21 cellular contexts compared by ENCODE assay signal in the genomic region with DNA sequence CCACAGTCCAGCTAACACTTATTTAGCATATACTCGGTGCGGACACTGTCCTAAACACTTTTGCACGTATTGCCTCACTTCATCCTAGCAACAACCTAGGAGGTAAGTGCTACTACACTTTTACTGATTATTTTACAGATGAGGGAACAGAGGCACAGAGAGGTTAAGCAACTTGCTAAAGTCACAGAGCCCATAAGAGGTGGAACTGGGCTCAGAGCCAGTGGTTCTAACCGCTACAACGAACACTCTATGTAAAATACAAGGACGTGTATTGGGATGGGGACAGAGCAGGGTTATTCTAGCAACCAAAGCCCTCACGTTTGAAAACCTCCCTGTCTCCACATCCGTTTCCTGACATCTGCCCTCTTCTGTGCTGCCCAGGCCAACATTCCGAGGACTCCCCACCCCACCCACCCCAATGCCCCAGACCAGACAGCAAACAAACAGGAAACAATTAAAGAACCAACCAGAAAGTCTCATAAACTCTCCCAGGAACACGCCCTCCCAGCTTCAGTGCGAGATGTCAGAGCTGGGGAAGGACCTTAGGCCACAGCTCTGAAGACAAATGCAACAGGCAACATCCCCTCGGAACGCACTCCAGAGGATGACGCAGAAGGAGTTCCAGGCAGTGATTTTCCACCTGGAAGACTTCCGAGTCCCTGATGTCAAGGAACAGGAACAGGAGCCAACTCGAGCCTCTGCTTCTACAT. TPM values are rescaled to one million over a fixed set of nuclear protein-coding genes. Genes with fewer than 3 reads are reported as not detected.
A peak's percentile ranks its signal among the peaks of the same experiment; 100 is the strongest.
DNase-seq lines count a peak whose midpoint lies in the region; ATAC-seq and TF ChIP-seq lines count a peak whose summit lies in the region.
"Had no signal": no experiment of that assay in that cellular context is flagged by ENCODE, and none has a peak within 500 bp of the region (broad histone marks: within the 10 kb centered on the region; RNA-seq: fewer than 3 reads in every experiment).

No MANE protein-coding gene starts in this region.

- peaks cover 18% of the 10 kb centered on the region for H3K4me1 Mint-ChIP-seq in neural progenitor cell
- no peaks in the 10 kb centered on the region for H3K4me1 Mint-ChIP-seq in activated CD4-positive, alpha-beta T cell treated with anti-CD3 and anti-CD28 coated beads for 36 hours
- H3K4me1 Mint-ChIP-seq: activated CD4-positive, alpha-beta T cell treated with anti-CD3 and anti-CD28 coated beads, Interleukin-2, amount 10 ng/mL, durations not matched to agents 24 days and 14 days; memory B cell had no signal

- no peaks in the 10 kb centered on the region for H3K79me2 ChIP-seq in Loucy (ENCODE audit: insufficient read depth, low read length)
- no peaks in the 10 kb centered on the region for H3K79me2 ChIP-seq in neural progenitor cell (ENCODE audit: low read depth)

- H3K4me3 ChIP-seq in Loucy (ENCODE audit: low read length, poor library complexity, severe bottlenecking) (peak overlapping the region; percentile 48), neural progenitor cell (no peak overlapping the region)
- H3K4me3 ChIP-seq: breast epithelium, gastrocnemius medialis had no signal

- H3K27me3 ChIP-seq in Loucy (ENCODE audit: insufficient read depth, low read length, poor library complexity, severe bottlenecking) (no peaks in the 10 kb centered on the region), neural progenitor cell (no peaks in the 10 kb centered on the region)
- H3K27me3 ChIP-seq: breast epithelium, gastrocnemius medialis had no signal

- no peak for ATAC-seq in GM19397 (IDR thresholded peaks at IDR 0.05; ENCODE audit: unreplicated experiment)
- ATAC-seq in HG03354 (IDR thresholded peaks at IDR 0.05; ENCODE audit: poor library complexity, severe bottlenecking, unreplicated experiment) = no peak
- ATAC-seq in activated CD4-positive, alpha-beta T cell treated with anti-CD3 and anti-CD28 coated beads for 36 hours = no peak
- ATAC-seq: gastrocnemius medialis had no signal

- H4K20me1 ChIP-seq in Loucy (ENCODE audit: insufficient read depth, low read length, poor library complexity, severe bottlenecking) (no peaks in the 10 kb centered on the region), neural progenitor cell (ENCODE audit: low read depth) (no peaks in the 10 kb centered on the region)

- H3K9me3 Mint-ChIP-seq in neural progenitor cell = peaks cover 4% of the 10 kb centered on the region
- no peaks in the 10 kb centered on the region for H3K9me3 Mint-ChIP-seq in activated CD4-positive, alpha-beta T cell treated with anti-CD3 and anti-CD28 coated beads for 36 hours (ENCODE audit: low read depth)
- H3K9me3 Mint-ChIP-seq: activated CD4-positive, alpha-beta T cell treated with anti-CD3 and anti-CD28 coated beads, Interleukin-2, amount 10 ng/mL, durations not matched to agents 24 days and 14 days; memory B cell had no signal

- H2AFZ ChIP-seq in Loucy (ENCODE audit: low read length) (no peak overlapping the region), neural progenitor cell (replicated peaks) (no peak overlapping the region)

- POLR2A ChIA-PET in activated CD4-positive, alpha-beta T cell treated with anti-CD3 and anti-CD28 coated beads for 36 hours (lab: Charles Lee) = no interaction called here

- H3K9ac ChIP-seq in Loucy (ENCODE audit: low read depth, low read length, poor library complexity, severe bottlenecking) = peak overlapping the region; percentile 71
- no peak overlapping the region for H3K9ac ChIP-seq in neural progenitor cell

- H3K27me3 Mint-ChIP-seq in neural progenitor cell (ENCODE audit: insufficient read depth, low read depth) = peaks cover 12% of the 10 kb centered on the region
- no peaks in the 10 kb centered on the region for H3K27me3 Mint-ChIP-seq in activated CD4-positive, alpha-beta T cell treated with anti-CD3 and anti-CD28 coated beads for 36 hours
- H3K27me3 Mint-ChIP-seq: activated CD4-positive, alpha-beta T cell treated with anti-CD3 and anti-CD28 coated beads, Interleukin-2, amount 10 ng/mL, durations not matched to agents 24 days and 14 days had no signal

- CTCF ChIA-PET in activated CD4-positive, alpha-beta T cell treated with anti-CD3 and anti-CD28 coated beads for 36 hours (lab: Charles Lee) = no interaction called here

- TF ChIP-seq CTCF in AG09319 (IDR thresholded peaks at IDR 0.05; ENCODE audit: low read depth, low read length) (no peak), Loucy (conservative IDR thresholded peaks at IDR 0.05; ENCODE audit: low read length) (no peak), neural progenitor cell (IDR thresholded peaks at IDR 0.05) (no peak)

- H3K9me3 ChIP-seq in Loucy (ENCODE audit: insufficient read depth, low read depth, low read length) = no peaks in the 10 kb centered on the region
- H3K9me3 ChIP-seq in neural progenitor cell (ENCODE audit: low read depth) = no peaks in the 10 kb centered on the region
- H3K9me3 ChIP-seq: breast epithelium, Caco-2, gastrocnemius medialis had no signal

- H3F3A ChIP-seq in Loucy (ENCODE audit: low read depth) (peaks cover 5% of the 10 kb centered on the region; the same call in 1 of the 2 replicates), neural progenitor cell (ENCODE audit: low read depth) (no peaks in the 10 kb centered on the region)

- H3K9me2 ChIP-seq in Loucy (replicated peaks; ENCODE audit: low read depth, low read length) = no peaks in the 10 kb centered on the region

- no peaks in the 10 kb centered on the region for H3K36me3 Mint-ChIP-seq in neural progenitor cell
- no peaks in the 10 kb centered on the region for H3K36me3 Mint-ChIP-seq in activated CD4-positive, alpha-beta T cell treated with anti-CD3 and anti-CD28 coated beads for 36 hours (ENCODE audit: low read depth)
- H3K36me3 Mint-ChIP-seq: memory B cell had no signal

- H3K4me3 Mint-ChIP-seq in neural progenitor cell = no peak overlapping the region
- no peak overlapping the region for H3K4me3 Mint-ChIP-seq in activated CD4-positive, alpha-beta T cell treated with anti-CD3 and anti-CD28 coated beads for 36 hours
- H3K4me3 Mint-ChIP-seq: activated CD4-positive, alpha-beta T cell treated with anti-CD3 and anti-CD28 coated beads, Interleukin-2, amount 10 ng/mL, durations not matched to agents 24 days and 14 days; memory B cell had no signal

- H3K27ac Mint-ChIP-seq in neural progenitor cell = peak overlapping the region; percentile 69
- H3K27ac Mint-ChIP-seq in activated CD4-positive, alpha-beta T cell treated with anti-CD3 and anti-CD28 coated beads for 36 hours = no peak overlapping the region
- H3K27ac Mint-ChIP-seq: activated CD4-positive, alpha-beta T cell treated with anti-CD3 and anti-CD28 coated beads, Interleukin-2, amount 10 ng/mL, durations not matched to agents 24 days and 14 days; memory B cell had no signal

- peak overlapping the region; percentile 76 for H3K4me2 ChIP-seq in Loucy (ENCODE audit: low read depth, low read length, poor library complexity, severe bottlenecking)
- H3K4me2 ChIP-seq in neural progenitor cell = no peak overlapping the region

- peaks cover 78% of the 10 kb centered on the region for H3K4me1 ChIP-seq in Loucy (ENCODE audit: insufficient read depth, low read length, poor library complexity, severe bottlenecking)
- H3K4me1 ChIP-seq in neural progenitor cell = peaks cover 3% of the 10 kb centered on the region
- H3K4me1 ChIP-seq: breast epithelium, Caco-2, gastrocnemius medialis had no signal

- no peak overlapping the region for H3K27ac ChIP-seq in neural progenitor cell
- H3K27ac ChIP-seq: gastrocnemius medialis had no signal

- intact Hi-C loops in activated CD4-positive, alpha-beta T cell treated with anti-CD3 and anti-CD28 coated beads for 36 hours (cut with DNase I, micrococcal nuclease) = no loop called here

- DNase-seq in AG09319 (ENCODE audit: extremely low read depth, low read depth) (peak; percentile 19), fibroblast of peridontal ligament (ENCODE audit: extremely low read depth) (peak; percentile 75), neural progenitor cell (ENCODE audit: low spot score) (no peak), occipital lobe (lab: John Stamatoyannopoulos, UW) (no peak)
- no peak for DNase-seq in activated CD4-positive, alpha-beta T cell treated with anti-CD3 and anti-CD28 coated beads for 36 hours
- DNase-seq: activated CD4-positive, alpha-beta T cell treated with anti-CD3 and anti-CD28 coated beads, Interleukin-2, amount 10 ng/mL, durations not matched to agents 24 days and 14 days; activated naive CD4-positive, alpha-beta T cell treated with anti-CD3 and anti-CD28 coated beads, Interleukin-2, amount 50 U/mL, for 16 hours; activated T-cell treated with anti-CD3 and anti-CD28 coated beads for 4 hours; Caco-2; effector CD8-positive, alpha-beta T cell; gastrocnemius medialis; NCI-H1048; NCI-H2171 treated with DMSO at 0.1 percent for 48 hours; NK-92 treated with Interleukin-12 subunit alpha and Interleukin-12 subunit beta, amount 100 ng/mL, for 24 hours; stimulated activated CD4-positive, alpha-beta T cell treated with anti-CD3 and anti-CD28 coated beads, Interleukin-12 subunit alpha, Interleukin-12 subunit beta, amount 100 ng/mL, for 4 hours; T-helper 2 cell had no signal

- H3K36me3 ChIP-seq in Loucy (ENCODE audit: insufficient read depth, low read length) (no peaks in the 10 kb centered on the region), neural progenitor cell (no peaks in the 10 kb centered on the region)
- H3K36me3 ChIP-seq: breast epithelium, gastrocnemius medialis had no signal

RNA-seq across cellular contexts. Expression of gene GLIS1, which starts 41.1 kb away (rescaled TPM):
- not detected in 2 replicates for total RNA-seq in neural progenitor cell (ENCODE audit: low replicate concordance)
- not detected for total RNA-seq in occipital lobe
- total RNA-seq in activated CD4-positive, alpha-beta T cell treated with anti-CD3 and anti-CD28 coated beads for 36 hours = not detected
- total RNA-seq: activated CD4-positive, alpha-beta T cell treated with anti-CD3 and anti-CD28 coated beads, Interleukin-2, amount 10 ng/mL, durations not matched to agents 24 days and 14 days; Caco-2; gastrocnemius medialis had no signal

Comparison
In these comparisons a context has a peak if more than half of its experiments do, and no peak if none do; other contexts are left out.
1. DNase-seq: peak in AG09319 (single experiment) and fibroblast of peridontal ligament (single experiment); none in neural progenitor cell (single experiment), occipital lobe (single experiment) and activated CD4-positive, alpha-beta T cell treated with anti-CD3 and anti-CD28 coated beads for 36 hours (single experiment).